12 cellular contexts compared by ENCODE assay signal in genomic region chr5:59591162-59591561, GRCh38.
DNase-seq lines count a peak whose midpoint lies in the region; ATAC-seq and TF ChIP-seq lines count a peak whose summit lies in the region.
"Had no signal": no experiment of that assay in that cellular context is flagged by ENCODE, and none has a peak within 500 bp of the region (broad histone marks: within the 10 kb centered on the region; RNA-seq: fewer than 3 reads in every experiment).

No MANE protein-coding gene starts in this region.

- peaks cover 1% of the 10 kb centered on the region for H3K27me3 Mint-ChIP-seq in activated T-cell treated with anti-CD3 and anti-CD28 coated beads, Interleukin-2, amount 50 U/mL, for 4 hours (ENCODE audit: low read depth)
- peaks cover 21% of the 10 kb centered on the region for H3K27me3 Mint-ChIP-seq in activated T-cell treated with anti-CD3 and anti-CD28 coated beads, Interleukin-2, amount 50 U/mL, for 24 hours
- H3K27me3 Mint-ChIP-seq in activated naive CD8-positive, alpha-beta T cell = peaks cover 7% of the 10 kb centered on the region
- H3K27me3 Mint-ChIP-seq: IgD-negative memory B cell had no signal

- no peak overlapping the region for H3K4me3 Mint-ChIP-seq in activated T-cell treated with anti-CD3 and anti-CD28 coated beads, Interleukin-2, amount 50 U/mL, for 4 hours
- H3K4me3 Mint-ChIP-seq in activated T-cell treated with anti-CD3 and anti-CD28 coated beads, Interleukin-2, amount 50 U/mL, for 24 hours = no peak overlapping the region
- H3K4me3 Mint-ChIP-seq in activated naive CD8-positive, alpha-beta T cell = no peak overlapping the region

- no peaks in the 10 kb centered on the region for H3K27me3 ChIP-seq in transverse colon
- no peaks in the 10 kb centered on the region for H3K27me3 ChIP-seq in H7 (ENCODE audit: control insufficient read depth, insufficient read depth, low read length)

- H3K4me1 Mint-ChIP-seq in activated T-cell treated with anti-CD3 and anti-CD28 coated beads, Interleukin-2, amount 50 U/mL, for 4 hours (ENCODE audit: low read depth) = peaks cover 3% of the 10 kb centered on the region
- H3K4me1 Mint-ChIP-seq in activated T-cell treated with anti-CD3 and anti-CD28 coated beads, Interleukin-2, amount 50 U/mL, for 24 hours (ENCODE audit: low read depth) = peaks cover 14% of the 10 kb centered on the region
- H3K4me1 Mint-ChIP-seq in activated naive CD8-positive, alpha-beta T cell (ENCODE audit: low read depth) = peaks cover 8% of the 10 kb centered on the region

- TF ChIP-seq EP300 in transverse colon (IDR thresholded peaks at IDR 0.05; ENCODE audit: low read depth) = no peak

- DNase-seq in activated T-cell treated with anti-CD3 and anti-CD28 coated beads, Interleukin-2, amount 50 U/mL, for 4 hours = no peak
- DNase-seq in activated T-cell treated with anti-CD3 and anti-CD28 coated beads, Interleukin-2, amount 50 U/mL, for 24 hours = no peak
- DNase-seq in transverse colon (no peak), NCI-H446 (lab: John Stamatoyannopoulos, UW) (no peak), H7 (no peak), DMS153 (lab: John Stamatoyannopoulos, UW) (no peak)
- DNase-seq: foreskin fibroblast, NCI-H510A treated with DMSO at 0.1 percent for 48 hours had no signal

- H3K36me3 ChIP-seq in transverse colon = no peaks in the 10 kb centered on the region
- H3K36me3 ChIP-seq in H7 (replicated peaks; ENCODE audit: control insufficient read depth, insufficient read depth, low read length) = no peaks in the 10 kb centered on the region

- peaks cover 10 to 56% (median 32%) of the 10 kb centered on the region in 4 donors for H3K4me1 ChIP-seq in transverse colon

- no peak overlapping the region for H3K27ac Mint-ChIP-seq in activated T-cell treated with anti-CD3 and anti-CD28 coated beads, Interleukin-2, amount 50 U/mL, for 24 hours
- H3K27ac Mint-ChIP-seq in activated naive CD8-positive, alpha-beta T cell = peak overlapping the region; percentile 10

- peaks cover 1% of the 10 kb centered on the region for H3K36me3 Mint-ChIP-seq in activated T-cell treated with anti-CD3 and anti-CD28 coated beads, Interleukin-2, amount 50 U/mL, for 4 hours (ENCODE audit: insufficient read depth)
- no peaks in the 10 kb centered on the region for H3K36me3 Mint-ChIP-seq in activated T-cell treated with anti-CD3 and anti-CD28 coated beads, Interleukin-2, amount 50 U/mL, for 24 hours (ENCODE audit: low read depth)
- no peaks in the 10 kb centered on the region for H3K36me3 Mint-ChIP-seq in activated naive CD8-positive, alpha-beta T cell
- H3K36me3 Mint-ChIP-seq: IgD-negative memory B cell had no signal

- intact Hi-C loops in transverse colon (cut with DNase I; ENCODE audit: low total_unique reads) = no loop called here

- no peak for TF ChIP-seq CTCF in transverse colon (IDR thresholded peaks at IDR 0.05)

- H3K27ac ChIP-seq in transverse colon = peak overlapping the region; percentile 77 to 84 (median 78)
- H3K27ac ChIP-seq: VCaP had no signal

- no peaks in the 10 kb centered on the region for H3K9me3 ChIP-seq in transverse colon

- ATAC-seq in activated T-cell treated with anti-CD3 and anti-CD28 coated beads, Interleukin-2, amount 50 U/mL, for 4 hours = peak; percentile 83 to 93
- peak; percentile 87 for ATAC-seq in HG02981 (IDR thresholded peaks at IDR 0.05; ENCODE audit: unreplicated experiment)

- H3K4me3 ChIP-seq in transverse colon (no peak overlapping the region), H7 (ENCODE audit: insufficient read depth, low read depth, low read length) (no peak overlapping the region)

- in situ Hi-C loops in transverse colon (cut with MboI; ENCODE audit: low pct_ligation_motif_present in 1 of 4, low pct_unique_long_range_greater_than_20kb in 1 of 4, low sequenced_read_pairs in 3 of 4) = no loop called here

- peaks cover 3% of the 10 kb centered on the region for H3K9me3 Mint-ChIP-seq in activated T-cell treated with anti-CD3 and anti-CD28 coated beads, Interleukin-2, amount 50 U/mL, for 4 hours
- no peaks in the 10 kb centered on the region for H3K9me3 Mint-ChIP-seq in activated T-cell treated with anti-CD3 and anti-CD28 coated beads, Interleukin-2, amount 50 U/mL, for 24 hours
- peaks cover 4% of the 10 kb centered on the region for H3K9me3 Mint-ChIP-seq in activated naive CD8-positive, alpha-beta T cell (ENCODE audit: low read depth)

- peak; percentile 40 for TF ChIP-seq POLR2A in transverse colon (IDR thresholded peaks at IDR 0.05)
